ENCODE assay signal across 8 cellular contexts in the genomic region with DNA sequence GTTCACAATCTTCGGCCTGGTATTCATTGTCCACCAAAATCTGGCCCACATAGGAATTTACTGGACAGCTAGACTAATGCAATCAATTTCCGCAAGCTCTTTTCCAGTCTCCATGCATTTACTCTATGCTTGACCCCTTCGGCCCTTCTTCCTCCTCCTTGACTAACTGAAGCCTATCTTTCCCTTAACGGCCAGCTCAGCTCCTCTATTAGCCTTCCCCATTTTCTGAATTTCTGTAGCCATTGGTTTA. TPM values are rescaled to one million over a fixed set of nuclear protein-coding genes. Genes with fewer than 3 reads are reported as not detected.
A peak's percentile ranks its signal among the peaks of the same experiment; 100 is the strongest.
DNase-seq lines count a peak whose midpoint lies in the region; ATAC-seq and TF ChIP-seq lines count a peak whose summit lies in the region.

No MANE protein-coding gene starts in this region.

- peaks cover 0 to 4% (median 0%) of the 10 kb centered on the region in 5 experiments for H3K9me3 Mint-ChIP-seq in brain

- H3K9ac ChIP-seq in BLaER1 treated with 17β-estradiol and CSF1 and Interleukin-3, amounts not matched to agents 10 nM and 100 nM, result peak overlapping the region; percentile 83 to 95 (median 91)
- H3K9ac ChIP-seq in muscle layer of colon (ENCODE audit: low read length), result peak overlapping the region; percentile 12

- TF ChIP-seq CTCF in brain (conservative IDR thresholded peaks at IDR 0.05), result no peak

- H3K27me3 Mint-ChIP-seq in brain, result no peaks in the 10 kb centered on the region

- DNase-seq in NCI-H2107 treated with DMSO at 0.1 percent for 48 hours (lab: John Stamatoyannopoulos, UW; ENCODE audit: unreplicated experiment) (no peak), EL (no peak), NCI-H345 (lab: John Stamatoyannopoulos, UW) (no peak)

- H4K20me1 ChIP-seq in BLaER1 treated with 17β-estradiol and CSF1 and Interleukin-3, amounts not matched to agents 10 nM and 100 nM, result peaks cover 0 to 33% (median 6%) of the 10 kb centered on the region in 11 experiments; a peak in 10 of 22 replicates

- H3K4me3 ChIP-seq in BLaER1 treated with 17β-estradiol and CSF1 and Interleukin-3, amounts not matched to agents 10 nM and 100 nM, result peak overlapping the region; percentile 62 to 78 (median 72)
- H3K4me3 ChIP-seq in muscle layer of colon (ENCODE audit: low read depth in 1 of 2, low read length in 2 of 2), result peak overlapping the region; percentile 53 to 54

- peak overlapping the region; percentile 88 to 95 (median 93); a peak in 21 of 22 replicates for H3K27ac ChIP-seq in BLaER1 treated with 17β-estradiol and CSF1 and Interleukin-3, amounts not matched to agents 10 nM and 100 nM
- peak overlapping the region; percentile 50 for H3K27ac ChIP-seq in muscle layer of colon (ENCODE audit: low read depth, low read length)

- H3K36me3 ChIP-seq in BLaER1 treated with 17β-estradiol and CSF1 and Interleukin-3, amounts not matched to agents 10 nM and 100 nM, result no peaks in the 10 kb centered on the region
- no peaks in the 10 kb centered on the region for H3K36me3 ChIP-seq in muscle layer of colon (ENCODE audit: insufficient read depth, low read length)

- peak overlapping the region; percentile 81 to 89 (median 87) for H3K4me3 Mint-ChIP-seq in brain

- peaks cover 17 to 80% (median 66%) of the 10 kb centered on the region in 11 experiments for H3K27me3 ChIP-seq in BLaER1 treated with 17β-estradiol and CSF1 and Interleukin-3, amounts not matched to agents 10 nM and 100 nM
- H3K27me3 ChIP-seq in muscle layer of colon (ENCODE audit: control insufficient read depth in 1 of 2, insufficient read depth in 2 of 2, low read length in 2 of 2), result peaks cover 0 to 9% of the 10 kb centered on the region in 2 donors

- H3K9me3 ChIP-seq in BLaER1 treated with 17β-estradiol and CSF1 and Interleukin-3, amounts not matched to agents 10 nM and 100 nM (replicated peaks in 1 of 11), result peaks cover 0 to 14% (median 0%) of the 10 kb centered on the region in 11 experiments; a peak in 6 of 22 replicates
- no peaks in the 10 kb centered on the region for H3K9me3 ChIP-seq in muscle layer of colon (ENCODE audit: low read length)

- H3K36me3 Mint-ChIP-seq in brain, result no peaks in the 10 kb centered on the region

- H3K4me1 Mint-ChIP-seq in brain, result peaks cover 18% of the 10 kb centered on the region

- H3K27ac Mint-ChIP-seq in brain, result peak overlapping the region; percentile 65 to 93 (median 69)

- ATAC-seq in HG03354 (IDR thresholded peaks at IDR 0.05; ENCODE audit: poor library complexity, severe bottlenecking, unreplicated experiment) (peak; percentile 1), HG02571 (IDR thresholded peaks at IDR 0.05; ENCODE audit: unreplicated experiment) (no peak)

- peaks cover 14 to 36% (median 29%) of the 10 kb centered on the region in 10 experiments for H3K4me1 ChIP-seq in BLaER1 treated with 17β-estradiol and CSF1 and Interleukin-3, amounts not matched to agents 10 nM and 100 nM
- H3K4me1 ChIP-seq in muscle layer of colon (ENCODE audit: insufficient read depth, low read length), result peaks cover 4% of the 10 kb centered on the region

- H3K4me2 ChIP-seq in BLaER1 treated with 17β-estradiol and CSF1 and Interleukin-3, amounts not matched to agents 10 nM and 100 nM, result peak overlapping the region; percentile 51 to 82 (median 70)

RNA-seq across cellular contexts. Expression of gene PHKA2, which starts 1.2 kb away (rescaled TPM):
- 8.7 TPM for polyA plus RNA-seq in brain (ENCODE audit: insufficient read depth, low read depth, low replicate concordance)
